Comparison of ENCODE assay signal across 8 cellular contexts in genomic region chrX:37350034-37350365, GRCh38. TPM values are rescaled to one million over a fixed set of nuclear protein-coding genes. Genes with fewer than 3 reads are reported as not detected.
A peak's percentile ranks its signal among the peaks of the same experiment; 100 is the strongest.
DNase-seq lines count a peak whose midpoint lies in the region; ATAC-seq and TF ChIP-seq lines count a peak whose summit lies in the region.

No MANE protein-coding gene starts in this region.

- peak overlapping the region; percentile 76 for H3K4me3 ChIP-seq in epithelial cell of esophagus (ENCODE audit: low read length)

- in situ Hi-C loops in ACHN (cut with HindIII; ENCODE audit: low pct_ligation_motif_present, low pct_unique_long_range_greater_than_20kb, low sequenced_read_pairs) = no loop called here

- peak; percentile 22 for DNase-seq in ACHN
- peak; percentile 45 for DNase-seq in NCI-H526 treated with DMSO at 0.1 percent for 48 hours (lab: John Stamatoyannopoulos, UW)
- peak; percentile 8 for DNase-seq in epithelial cell of esophagus (ENCODE audit: low read depth)
- DNase-seq in myocyte (ENCODE audit: low read depth) = peak; percentile 18
- DNase-seq in DMS79 treated with DMSO at 0.1 percent for 48 hours (lab: John Stamatoyannopoulos, UW) = no peak
- no peak for DNase-seq in activated CD4-positive, alpha-beta T cell treated with anti-CD3 and anti-CD28 coated beads for 48 hours
- DNase-seq in 8988T = no peak

- no peak for TF ChIP-seq CTCF in epithelial cell of esophagus (IDR thresholded peaks at IDR 0.05; ENCODE audit: insufficient read depth, low read depth, low read length, missing control alignments)

- no peak for ATAC-seq in GM21360 (IDR thresholded peaks at IDR 0.05; ENCODE audit: unreplicated experiment)

RNA-seq across cellular contexts. Expression of gene PRRG1, which starts 0.8 kb away (rescaled TPM):
- total RNA-seq in myocyte = 18.1 and 35.9 TPM in 2 replicates
- polyA plus RNA-seq in myocyte (2012) = 8.7 TPM

Comparison
In these comparisons a context has a peak if more than half of its experiments do, and no peak if none do; other contexts are left out.
1. DNase-seq: peak in ACHN (single experiment), NCI-H526 treated with DMSO at 0.1 percent for 48 hours (single experiment), epithelial cell of esophagus (single experiment) and myocyte (single experiment); none in DMS79 treated with DMSO at 0.1 percent for 48 hours (single experiment), activated CD4-positive, alpha-beta T cell treated with anti-CD3 and anti-CD28 coated beads for 48 hours (single experiment) and 8988T (single experiment).